8 cellular contexts compared by ENCODE assay signal in the genomic region with DNA sequence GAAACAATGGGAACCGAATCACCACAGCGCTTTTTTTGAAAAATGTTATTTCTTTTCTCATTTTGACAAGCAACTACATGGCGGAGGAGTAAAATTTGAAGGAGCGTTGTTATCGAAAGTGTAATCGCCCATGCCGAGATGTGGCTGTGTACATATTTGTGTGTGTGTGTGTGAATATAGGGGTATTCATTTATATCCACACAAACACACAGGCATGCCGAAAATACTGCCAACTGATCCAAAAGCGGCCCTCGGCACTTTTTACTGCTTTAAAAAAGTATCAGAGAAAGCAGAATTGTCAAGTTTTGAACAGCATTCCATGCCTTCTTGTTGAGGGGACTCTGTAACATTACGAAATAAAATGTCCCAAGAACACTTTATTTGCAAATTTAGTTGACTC. TPM values are rescaled to one million over a fixed set of nuclear protein-coding genes. Genes with fewer than 3 reads are reported as not detected.
A peak's percentile ranks its signal among the peaks of the same experiment; 100 is the strongest.
DNase-seq lines count a peak whose midpoint lies in the region; ATAC-seq and TF ChIP-seq lines count a peak whose summit lies in the region.

No MANE protein-coding gene starts in this region.

- peaks cover 12% of the 10 kb centered on the region for H3K79me2 ChIP-seq in mammary epithelial cell (ENCODE audit: insufficient read depth, low read length)

- peak overlapping the region; percentile 60 for H3K9ac ChIP-seq in mammary epithelial cell (ENCODE audit: insufficient read depth, low read length)

- intact Hi-C loops in Right ventricle myocardium superior (cut with DNase I) = loop anchor here (5.0 to 10.0 kb wide), 2 partner anchors 55 to 227 kb away; no protein-coding TSS in a partner anchor
- intact Hi-C loops in mammary epithelial cell (cut with micrococcal nuclease) = loop anchor here (10.0 kb wide), 1 partner anchor 145 kb away; no protein-coding TSS in a partner anchor
- intact Hi-C loops in aorta (cut with DNase I) = loop anchor here in 1 of 2 donors (5.0 kb wide), 1 partner anchor 227 kb away; no protein-coding TSS in a partner anchor

- H3K9me3 ChIP-seq in right atrium auricular region (no peaks in the 10 kb centered on the region), mammary epithelial cell (replicated peaks; ENCODE audit: insufficient read depth, low read length) (no peaks in the 10 kb centered on the region), aorta (ENCODE audit: control insufficient read depth, low read length) (no peaks in the 10 kb centered on the region)

- no peak for DNase-seq in right atrium auricular region (ENCODE audit: low spot score)
- DNase-seq in Right ventricle myocardium superior = no peak
- peak; percentile 43 for DNase-seq in mammary epithelial cell
- no peak for DNase-seq in mesothelial cell of epicardium (ENCODE audit: low spot score in 2 of 2, unreplicated experiment in 2 of 2)
- no peak for DNase-seq in aorta
- DNase-seq in central memory CD4-positive, alpha-beta T cell = no peak

- CTCF ChIA-PET in mammary epithelial cell (lab: Charles Lee; ENCODE audit: low non-redundant PET) = no interaction called here

- in situ Hi-C loops in mammary epithelial cell (cut with MboI; ENCODE audit: low sequenced_read_pairs in 2 of 2) = no loop called here

- H3K36me3 Mint-ChIP-seq in mesothelial cell of epicardium = peaks cover 12% of the 10 kb centered on the region

- 0% methylated on average over 9 of the region's 11 CpGs for WGBS in mammary epithelial cell (ENCODE audit: low coverage, missing lambda C conversion rate)
- WGBS in aorta, 2 donors = 0 to 1% methylated on average over 11 of the region's 11 CpGs

- H3K4me3 ChIP-seq in right atrium auricular region (peak overlapping the region; percentile 50 to 77), mammary epithelial cell (replicated peaks in 1 of 3; ENCODE audit: insufficient read depth in 1 of 3, low read depth in 2 of 3, low read length in 3 of 3) (peak overlapping the region; percentile 61 to 94 (median 73)), aorta (ENCODE audit: low read length in 2 of 2) (peak overlapping the region; percentile 95 to 96)

- TSS peak; percentile 37 for BruUV-seq in mammary epithelial cell (replicated peaks; lab: Mats Ljungman, UMichigan)

- TF ChIP-seq CTCF in right atrium auricular region (IDR thresholded peaks at IDR 0.05) (no peak), mammary epithelial cell (conservative IDR thresholded peaks at IDR 0.05 in 1 of 2, IDR thresholded peaks at IDR 0.05 in 1 of 2; ENCODE audit: extremely low read depth in 1 of 2, insufficient read depth in 1 of 2, low read depth in 1 of 2, low read length in 2 of 2) (no peak), mesothelial cell of epicardium (IDR thresholded peaks at IDR 0.05; ENCODE audit: unreplicated experiment) (no peak)

- peak overlapping the region; percentile 100 for H3K4me3 Mint-ChIP-seq in mesothelial cell of epicardium

- H3K27ac Mint-ChIP-seq in mesothelial cell of epicardium = peak overlapping the region; percentile 100

- peak overlapping the region; percentile 89 for H3K4me2 ChIP-seq in mammary epithelial cell (ENCODE audit: insufficient read depth, low read depth, low read length)

- H3K9me3 Mint-ChIP-seq in mesothelial cell of epicardium = no peaks in the 10 kb centered on the region

- H3K4me1 Mint-ChIP-seq in mesothelial cell of epicardium = peaks cover 25% of the 10 kb centered on the region

- no peaks in the 10 kb centered on the region for H3K27me3 Mint-ChIP-seq in mesothelial cell of epicardium (ENCODE audit: low read depth)

- H3K4me1 ChIP-seq in right atrium auricular region (peaks cover 0 to 11% of the 10 kb centered on the region in 2 donors), mammary epithelial cell (ENCODE audit: insufficient read depth, low read length) (peaks cover 2% of the 10 kb centered on the region), aorta (ENCODE audit: control insufficient read depth in 1 of 2, insufficient read depth in 2 of 2, low read length in 2 of 2) (peaks cover 0 to 2% of the 10 kb centered on the region in 2 donors)

- H3K27me3 ChIP-seq in right atrium auricular region = no peaks in the 10 kb centered on the region
- no peaks in the 10 kb centered on the region for H3K27me3 ChIP-seq in mammary epithelial cell (ENCODE audit: insufficient read depth, low read length)
- no peaks in the 10 kb centered on the region for H3K27me3 ChIP-seq in aorta (ENCODE audit: control insufficient read depth in 1 of 2, insufficient read depth in 2 of 2, low read length in 1 of 2)

- no peaks in the 10 kb centered on the region for H4K20me1 ChIP-seq in mammary epithelial cell (ENCODE audit: insufficient read depth, low read length)

- peak overlapping the region; percentile 90 to 91 for H3K27ac ChIP-seq in right atrium auricular region
- peak overlapping the region; percentile 69 for H3K27ac ChIP-seq in mammary epithelial cell (ENCODE audit: insufficient read depth, low read depth, low read length)
- peak overlapping the region; percentile 36 to 76 for H3K27ac ChIP-seq in aorta (ENCODE audit: low read depth in 1 of 2, low read length in 2 of 2)

- ATAC-seq in Right ventricle myocardium superior (ENCODE audit: poor library complexity) (no peak), aorta (ENCODE audit: low FRiP score) (no peak), GM19463 (IDR thresholded peaks at IDR 0.05; ENCODE audit: unreplicated experiment) (no peak), GM21825 (IDR thresholded peaks at IDR 0.05; ENCODE audit: unreplicated experiment) (no peak)

- peak overlapping the region; percentile 87 for H2AFZ ChIP-seq in mammary epithelial cell (ENCODE audit: low read depth, low read length)

- dilution Hi-C loops in mammary epithelial cell (cut with HindIII; ENCODE audit: low sequenced_read_pairs) = no loop called here

- no peaks in the 10 kb centered on the region for H3K36me3 ChIP-seq in right atrium auricular region
- no peaks in the 10 kb centered on the region for H3K36me3 ChIP-seq in mammary epithelial cell (ENCODE audit: insufficient read depth, low read length)
- no peaks in the 10 kb centered on the region for H3K36me3 ChIP-seq in aorta (ENCODE audit: control insufficient read depth in 1 of 2, insufficient read depth in 2 of 2, low read length in 1 of 2)

RNA-seq across cellular contexts. Expression of gene PBX1, which starts 1.1 kb away (rescaled TPM):
- 10 to 100 TPM; 33.3 to 37.4 TPM for total RNA-seq in right atrium auricular region
- total RNA-seq in Right ventricle myocardium superior = 69.1 TPM
- total RNA-seq in mammary epithelial cell = 10 to 100 TPM; 10.2 to 14.8 TPM
- 4.9 TPM for polyA plus RNA-seq in mammary epithelial cell
- polyA minus RNA-seq in mammary epithelial cell = 6.4 TPM
- total RNA-seq in mesothelial cell of epicardium = 699 to 723 TPM (median 719 TPM) in 3 replicates
- total RNA-seq in aorta = 100 to 1,000 TPM in 1 of 2 donors, 10 to 100 TPM in 1; 61.8 to 125 TPM
- polyA plus RNA-seq in aorta = 10 to 100 TPM; 14.0 to 18.2 TPM
